Comparison of ENCODE assay signal across 21 cellular contexts in genomic region chr2:16259010-16259409, GRCh38.
"Had no signal": no experiment of that assay in that cellular context is flagged by ENCODE, and none has a peak within 500 bp of the region (broad histone marks: within the 10 kb centered on the region; RNA-seq: fewer than 3 reads in every experiment).

No MANE protein-coding gene starts in this region.

- H3K9me3 ChIP-seq: MG63, SJSA1 had no signal

- FAIRE-seq: RCC 7860 had no signal

- H3K4me1 ChIP-seq: SJSA1 had no signal

- H3K27me3 ChIP-seq: MG63, SJSA1 had no signal

- H3K27ac ChIP-seq: SJSA1, SK-N-MC had no signal

- H3K4me3 ChIP-seq: MG63, SJSA1, SK-N-MC had no signal

- DNase-seq: Karpas-422, KBM-7, MG63, NCI-H1092, NCI-H1436, NCI-H187, NCI-H2029, NCI-H2081 treated with DMSO at 0.1 percent for 48 hours, NCI-H2171, NCI-H226, NCI-H446, NCI-H510A, NCI-H524 treated with DMSO at 0.1 percent for 48 hours, NCI-H69, NCI-H774, Right ventricle myocardium superior, RPMI8226, SIG-M5 had no signal

- H3K36me3 ChIP-seq: MG63, SJSA1 had no signal
